ENCODE assay signal across 1 cellular context in genomic region chr19:49866933-49867782, GRCh38.
TF ChIP-seq lines count a peak whose summit lies in the region.

TSS of gene PNKP (minus strand) at chr19:49867576. CDS start at chr19:49867204, 372 bp downstream.

TF ChIP-seq in GM12878, 131 proteins besides CTCF, POLR2A, EP300 and RAD21 (continued from another document):
- TF ChIP-seq BCLAF1 (IDR thresholded peaks at IDR 0.05) (no peak), BACH1 (IDR thresholded peaks at IDR 0.05; ENCODE audit: borderline replicate concordance) (peak; percentile 75), CEBPB (IDR thresholded peaks at IDR 0.05; ENCODE audit: borderline replicate concordance in 1 of 2, low read depth in 2 of 2, low read length in 2 of 2) (no peak), DPF2 (IDR thresholded peaks at IDR 0.05) (peak; percentile 76), PAX8 (IDR thresholded peaks at IDR 0.05) (no peak), NFYA (IDR thresholded peaks at IDR 0.05; ENCODE audit: borderline replicate concordance, low read depth, low read length) (no peak), SREBF2 (IDR thresholded peaks at IDR 0.05; ENCODE audit: low read length) (no peak), IRF4 (IDR thresholded peaks at IDR 0.05; ENCODE audit: low read depth, low read length) (0 out of 2 replicates have a peak, but pooled peaks have one; percentile 14), TAF1 (IDR thresholded peaks at IDR 0.05; ENCODE audit: borderline replicate concordance, low read depth, low read length) (peak; percentile 70; the same call in 1 of the 2 replicates)
